Comparison of ENCODE assay signal across 1 cellular context in genomic region chr17:8155341-8156173, GRCh38.
TF ChIP-seq lines count a peak whose summit lies in the region.

No MANE protein-coding gene starts in this region.

TF ChIP-seq in HEK293T, 16 proteins besides CTCF, POLR2A, EP300 and RAD21:
- TF ChIP-seq, protein P1, sequence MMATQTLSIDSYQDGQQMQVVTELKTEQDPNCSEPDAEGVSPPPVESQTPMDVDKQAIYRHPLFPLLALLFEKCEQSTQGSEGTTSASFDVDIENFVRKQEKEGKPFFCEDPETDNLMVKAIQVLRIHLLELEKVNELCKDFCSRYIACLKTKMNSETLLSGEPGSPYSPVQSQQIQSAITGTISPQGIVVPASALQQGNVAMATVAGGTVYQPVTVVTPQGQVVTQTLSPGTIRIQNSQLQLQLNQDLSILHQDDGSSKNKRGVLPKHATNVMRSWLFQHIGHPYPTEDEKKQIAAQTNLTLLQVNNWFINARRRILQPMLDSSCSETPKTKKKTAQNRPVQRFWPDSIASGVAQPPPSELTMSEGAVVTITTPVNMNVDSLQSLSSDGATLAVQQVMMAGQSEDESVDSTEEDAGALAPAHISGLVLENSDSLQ (IDR thresholded peaks at IDR 0.05): no peak
- no peak for TF ChIP-seq NFRKB (IDR thresholded peaks at IDR 0.05)
- TF ChIP-seq SP1 (IDR thresholded peaks at IDR 0.05): no peak
- no peak for TF ChIP-seq FOXA1 (IDR thresholded peaks at IDR 0.05)
TF ChIP-seq in HEK293T: peak in this region for 0.
